ENCODE assay signal across 18 cellular contexts in the genomic region with DNA sequence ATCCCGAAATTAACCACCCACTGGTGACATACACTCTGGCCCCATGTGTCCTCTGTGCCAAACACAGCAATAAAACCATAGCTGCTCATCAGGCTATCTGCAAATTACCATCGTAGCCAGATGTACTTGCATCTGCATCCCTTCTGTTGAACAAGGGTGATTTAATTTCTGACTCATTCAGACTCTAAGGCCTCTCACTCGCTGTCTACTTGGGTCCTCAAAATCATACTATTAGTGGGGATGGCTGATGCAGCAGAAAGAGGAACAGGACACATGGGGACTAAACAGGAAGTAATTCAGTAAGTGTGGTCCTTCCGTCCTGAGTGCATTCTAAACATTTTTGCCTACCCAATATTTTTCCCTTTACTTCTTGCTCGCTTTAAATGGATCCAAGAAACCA.
"Had no signal": no experiment of that assay in that cellular context is flagged by ENCODE, and none has a peak within 500 bp of the region (broad histone marks: within the 10 kb centered on the region; RNA-seq: fewer than 3 reads in every experiment).

No MANE protein-coding gene starts in this region.

- H3K9me3 ChIP-seq: neutrophil, testis, upper lobe of left lung had no signal

- H3K4me3 ChIP-seq: dorsolateral prefrontal cortex, mucosa of descending colon, sigmoid colon, spleen, testis, upper lobe of left lung had no signal

- H3K79me2 ChIP-seq: parathyroid adenoma had no signal

- H3K4me1 ChIP-seq: parathyroid adenoma, spleen, testis, upper lobe of left lung had no signal

- H3K36me3 ChIP-seq: neutrophil, sigmoid colon, spleen, upper lobe of left lung had no signal

- H2AFZ ChIP-seq: parathyroid adenoma had no signal

- H3K9ac ChIP-seq: parathyroid adenoma had no signal

- DNase-seq: activated CD4-positive, alpha-beta memory T cell treated with anti-CD3 and anti-CD28 coated beads for 36 hours; activated CD4-positive, alpha-beta T cell treated with anti-CD3 and anti-CD28 coated beads for 36 hours; activated CD8-positive, alpha-beta memory T cell treated with anti-CD3 and anti-CD28 coated beads, Interleukin-2, amount 10 ng/mL, durations not matched to agents 7 days and 5 days; activated naive CD4-positive, alpha-beta T cell treated with anti-CD3 and anti-CD28 coated beads, Interleukin-2, amount 10 ng/mL, durations not matched to agents 7 days and 5 days; activated T-cell treated with anti-CD3 and anti-CD28 coated beads, Interleukin-2, amount 50 U/mL, for 1 hour; dorsolateral prefrontal cortex; erythroblast; hypothalamus; left ventricle myocardium superior; mucosa of descending colon; naive thymus-derived CD4-positive, alpha-beta T cell; sigmoid colon; spleen; T1000; testis; upper lobe of left lung had no signal

- H3K27me3 ChIP-seq: neutrophil, sigmoid colon, spleen, testis, upper lobe of left lung had no signal

- H3K27ac ChIP-seq: dorsolateral prefrontal cortex, neutrophil, parathyroid adenoma, sigmoid colon, spleen, testis, upper lobe of left lung had no signal
